ENCODE assay signal across 10 cellular contexts in genomic region chr10:73248259-73248724, GRCh38. TPM values are rescaled to one million over a fixed set of nuclear protein-coding genes. Genes with fewer than 3 reads are reported as not detected.
A peak's percentile ranks its signal among the peaks of the same experiment; 100 is the strongest.
DNase-seq lines count a peak whose midpoint lies in the region; ATAC-seq and TF ChIP-seq lines count a peak whose summit lies in the region.
"Had no signal": no experiment of that assay in that cellular context is flagged by ENCODE, and none has a peak within 500 bp of the region (broad histone marks: within the 10 kb centered on the region; RNA-seq: fewer than 3 reads in every experiment).

No MANE protein-coding gene starts in this region.

- ATAC-seq in left cardiac atrium, result no peak
- no peak for ATAC-seq in RWPE2 (ENCODE audit: low read depth)
- no peak for ATAC-seq in gastroesophageal sphincter
- no peak for ATAC-seq in HG02973 (IDR thresholded peaks at IDR 0.05; ENCODE audit: unreplicated experiment)

- DNase-seq in cardiac muscle cell (ENCODE audit: low read depth in 1 of 2, low spot score in 1 of 2) (no peak), left cardiac atrium (no peak), RWPE2 (ENCODE audit: low spot score) (no peak), transverse colon (no peak), NCI-H345 (lab: John Stamatoyannopoulos, UW) (no peak)
- no peak for DNase-seq in effector CD8-positive, alpha-beta T cell (lab: John Stamatoyannopoulos, UW)
- DNase-seq: anterior cingulate cortex, NCI-H446 had no signal

- H3K36me3 ChIP-seq in cardiac muscle cell (peaks cover 19% of the 10 kb centered on the region), RWPE2 (ENCODE audit: low read depth) (peaks cover 73% of the 10 kb centered on the region), gastroesophageal sphincter (peaks cover 0 to 55% of the 10 kb centered on the region in 2 donors), transverse colon (peaks cover 0 to 10% (median 4%) of the 10 kb centered on the region in 4 donors)

- H3K27me3 ChIP-seq in cardiac muscle cell, result no peaks in the 10 kb centered on the region
- H3K27me3 ChIP-seq in RWPE2 (ENCODE audit: insufficient read depth, poor library complexity, severe bottlenecking), result no peaks in the 10 kb centered on the region
- H3K27me3 ChIP-seq in gastroesophageal sphincter, result no peaks in the 10 kb centered on the region
- H3K27me3 ChIP-seq in transverse colon, result no peaks in the 10 kb centered on the region

- H3K4me3 ChIP-seq in cardiac muscle cell (no peak overlapping the region), RWPE2 (ENCODE audit: severe bottlenecking) (no peak overlapping the region), gastroesophageal sphincter (no peak overlapping the region), transverse colon (no peak overlapping the region)

- TF ChIP-seq EP300 in gastroesophageal sphincter (IDR thresholded peaks at IDR 0.05) (no peak), transverse colon (IDR thresholded peaks at IDR 0.05; ENCODE audit: low read depth) (no peak)

- intact Hi-C loops in left cardiac atrium (cut with DNase I), result no loop called here
- intact Hi-C loops in transverse colon (cut with DNase I; ENCODE audit: low total_unique reads), result no loop called here

- H3K9me3 ChIP-seq in cardiac muscle cell (ENCODE audit: low read depth), result no peaks in the 10 kb centered on the region
- no peaks in the 10 kb centered on the region for H3K9me3 ChIP-seq in RWPE2 (ENCODE audit: severe bottlenecking)
- H3K9me3 ChIP-seq in gastroesophageal sphincter, result no peaks in the 10 kb centered on the region
- H3K9me3 ChIP-seq in transverse colon, result no peaks in the 10 kb centered on the region

- 70 to 86% methylated on average over 5 of the region's 5 CpGs for WGBS in gastroesophageal sphincter (ENCODE audit: low coverage in 1 of 2), 2 donors
- WGBS in transverse colon (ENCODE audit: low coverage in 1 of 2), 2 donors, result 73 to 79% methylated on average over 4 to 5 of the region's 5 CpGs

- TF ChIP-seq POLR2A in gastroesophageal sphincter (IDR thresholded peaks at IDR 0.05), result no peak
- no peak for TF ChIP-seq POLR2A in transverse colon (IDR thresholded peaks at IDR 0.05)

- H3K4me1 ChIP-seq in cardiac muscle cell (ENCODE audit: low read depth) (peaks cover 14% of the 10 kb centered on the region), RWPE2 (ENCODE audit: insufficient read depth, poor library complexity, severe bottlenecking) (peaks cover 13% of the 10 kb centered on the region), gastroesophageal sphincter (peaks cover 8 to 63% (median 20%) of the 10 kb centered on the region in 3 donors), transverse colon (peaks cover 12 to 44% (median 35%) of the 10 kb centered on the region in 4 donors)

- TF ChIP-seq CTCF in cardiac muscle cell (IDR thresholded peaks at IDR 0.05; ENCODE audit: low read depth, low read length) (no peak), RWPE2 (IDR thresholded peaks at IDR 0.05; ENCODE audit: poor library complexity, severe bottlenecking) (no peak), gastroesophageal sphincter (IDR thresholded peaks at IDR 0.05) (no peak), transverse colon (IDR thresholded peaks at IDR 0.05) (no peak)

- H3K27ac ChIP-seq in cardiac muscle cell (peak overlapping the region; percentile 67), RWPE2 (ENCODE audit: poor library complexity, severe bottlenecking) (peak overlapping the region; percentile 80), gastroesophageal sphincter (peak overlapping the region in 3 of 4 donors; percentile 88 to 91 (median 89)), transverse colon (peak overlapping the region; percentile 86 to 92 (median 91))

- in situ Hi-C loops in transverse colon (cut with MboI; ENCODE audit: low pct_ligation_motif_present in 1 of 4, low pct_unique_long_range_greater_than_20kb in 1 of 4, low sequenced_read_pairs in 3 of 4), result no loop called here

RNA-seq across cellular contexts. Expression of gene DNAJC9, which starts 1.2 kb away (rescaled TPM):
- 26.6 and 33.9 TPM in 2 replicates for total RNA-seq in cardiac muscle cell
- 18.6 and 20.9 TPM in 2 replicates for polyA plus RNA-seq in cardiac muscle cell
- total RNA-seq in left cardiac atrium, result 10 to 100 TPM in 1 of 2 donors, 1 to 10 TPM in 1; 8.8 to 11.5 TPM
- 10 to 100 TPM; 11.8 to 20.2 (median 14.3) TPM for total RNA-seq in gastroesophageal sphincter
- 10 to 100 TPM in 3 of 4 donors, 1 to 10 TPM in 1; 8.2 to 15.9 (median 14.6) TPM for total RNA-seq in transverse colon

RNA-seq across cellular contexts. Expression of gene MRPS16, which starts 4.2 kb away (rescaled TPM):
- total RNA-seq in cardiac muscle cell, result 51.6 and 67.4 TPM in 2 replicates
- 104 and 122 TPM in 2 replicates for polyA plus RNA-seq in cardiac muscle cell
- 10 to 100 TPM; 78.8 to 82.1 TPM for total RNA-seq in left cardiac atrium
- total RNA-seq in gastroesophageal sphincter, result 10 to 100 TPM; 37.4 to 43.5 (median 40.3) TPM
- 10 to 100 TPM; 41.0 to 54.5 (median 46.6) TPM for total RNA-seq in transverse colon
